11 cellular contexts compared by ENCODE assay signal in genomic region chr1:214404571-214405213, GRCh38.
DNase-seq lines count a peak whose midpoint lies in the region; ATAC-seq, FAIRE-seq and TF ChIP-seq lines count a peak whose summit lies in the region.
"Had no signal": no experiment of that assay in that cellular context is flagged by ENCODE, and none has a peak within 500 bp of the region (broad histone marks: within the 10 kb centered on the region; RNA-seq: fewer than 3 reads in every experiment).

No MANE protein-coding gene starts in this region.

- H2AK5ac ChIP-seq in neuronal stem cell (ENCODE audit: low read depth, low read length), result no peak overlapping the region

- H3K79me1 ChIP-seq in neuronal stem cell (ENCODE audit: low read depth, low read length), result no peaks in the 10 kb centered on the region

- no peaks in the 10 kb centered on the region for H3K79me2 ChIP-seq in GM12878 (ENCODE audit: control insufficient read depth, insufficient read depth, low read length)

- H3K4me2 ChIP-seq in GM12878 (ENCODE audit: control insufficient read depth, insufficient read depth) (no peak overlapping the region), neuronal stem cell (ENCODE audit: insufficient read depth, low read length, poor library complexity, severe bottlenecking) (no peak overlapping the region)

- H3K4me1 ChIP-seq in GM12878 (ENCODE audit: control insufficient read depth, insufficient read depth, low read length), result no peaks in the 10 kb centered on the region
- peaks cover 8 to 12% of the 10 kb centered on the region in 2 donors for H3K4me1 ChIP-seq in neuronal stem cell (ENCODE audit: control insufficient read depth in 2 of 2, insufficient read depth in 1 of 2, low read depth in 1 of 2, low read length in 2 of 2)

- no peak for FAIRE-seq in GM12878 (lab: Jason Lieb, UNC)
- FAIRE-seq: TTC549 had no signal

- SMC1A ChIA-PET in GM12878 (lab: Charles Lee; ENCODE audit: uncharacterized antibody, unreplicated experiment), result interaction anchor here (0.6 to 3.7 kb wide), 23 partner anchors 10 to 200 kb away, joined by 3 to 35 read pairs (median 4); no protein-coding TSS in a partner anchor

- no peaks in the 10 kb centered on the region for H4K20me1 ChIP-seq in GM12878 (ENCODE audit: control insufficient read depth, insufficient read depth)

- H3K23ac ChIP-seq in neuronal stem cell (ENCODE audit: low read depth, low read length, poor library complexity), result peak overlapping the region; percentile 80

- peak; percentile 28 for ATAC-seq in GM21423 (IDR thresholded peaks at IDR 0.05; ENCODE audit: unreplicated experiment)
- peak; percentile 33 for ATAC-seq in HG03460 (IDR thresholded peaks at IDR 0.05; ENCODE audit: unreplicated experiment)
- peak; percentile 69 for ATAC-seq in GM12878

- no peak overlapping the region for H2AFZ ChIP-seq in GM12878 (ENCODE audit: control insufficient read depth, low read depth, low read length)
- no peak overlapping the region for H2AFZ ChIP-seq in neuronal stem cell (ENCODE audit: low read length)

- no peak overlapping the region for H3K27ac ChIP-seq in GM12878 (ENCODE audit: control insufficient read depth, insufficient read depth)
- H3K27ac ChIP-seq in neuronal stem cell (replicated peaks; ENCODE audit: low read length), result no peak overlapping the region
- H3K27ac ChIP-seq: cardiac muscle cell had no signal

- H3K9ac ChIP-seq in GM12878 (ENCODE audit: control insufficient read depth, insufficient read depth, low read length) (no peak overlapping the region), neuronal stem cell (ENCODE audit: low read depth, low read length, poor library complexity) (no peak overlapping the region)

- no TSS peak for BruUV-seq in GM12878 (replicated peaks; lab: Mats Ljungman, UMichigan)

- no peak for TF ChIP-seq CTCF in GM12878 (IDR thresholded peaks at IDR 0.05 in 2 of 3, conservative IDR thresholded peaks at IDR 0.05 in 1 of 3; ENCODE audit: control insufficient read depth in 2 of 3, extremely low read depth in 1 of 3, insufficient read depth in 1 of 3, low read depth in 3 of 3, low read length in 3 of 3)

- no peak for TF ChIP-seq RAD21 in GM12878 (IDR thresholded peaks at IDR 0.05; ENCODE audit: insufficient read depth, low read depth, low read length)

- WGBS in GM12878 (ENCODE audit: insufficient coverage, insufficient replicate concordance, low lambda C conversion rate, missing lambda C conversion rate), result 23% methylated on average over 9 of the region's 9 CpGs
- WGBS in neuronal stem cell (ENCODE audit: extremely low coverage in 2 of 2, insufficient read length in 2 of 2, insufficient replicate concordance in 1 of 2), 2 donors, result no CpG with 5 or more reads among the region's 9 CpGs

- POLR2A ChIA-PET in GM12878 (lab: Charles Lee), result interaction anchor here (1.0 to 2.0 kb wide), 6 partner anchors 8 to 35 kb away, joined by 3 to 9 read pairs (median 6); no protein-coding TSS in a partner anchor

- intact Hi-C loops in GM12878 (cut with micrococcal nuclease; ENCODE audit: unreplicated experiment), result no loop called here

- no peak overlapping the region for H3K4ac ChIP-seq in neuronal stem cell (ENCODE audit: low read length)

- CTCF ChIA-PET in GM12878 (lab: Yijun Ruan, JAX), result interaction anchor here (0.6 to 2.8 kb wide), 14 partner anchors 8 to 1161 kb away, joined by 3 to 11 read pairs (median 4); no protein-coding TSS in a partner anchor

- RAD21 ChIA-PET in GM12878 (lab: Charles Lee; ENCODE audit: unreplicated experiment), result interaction anchor here (0.6 to 2.3 kb wide), 17 partner anchors 8 to 1261 kb away, joined by 3 to 23 read pairs (median 5); no protein-coding TSS in a partner anchor

- no peak for TF ChIP-seq EP300 in GM12878 (IDR thresholded peaks at IDR 0.05; ENCODE audit: borderline replicate concordance in 1 of 2, control insufficient read depth in 1 of 2, low read depth in 2 of 2, low read length in 2 of 2)

- H3K9me3 ChIP-seq in GM12878 (replicated peaks; ENCODE audit: control insufficient read depth, insufficient read depth, low read length) (no peaks in the 10 kb centered on the region), neuronal stem cell (replicated peaks in 1 of 2; ENCODE audit: control insufficient read depth in 2 of 2, insufficient read depth in 1 of 2, low read depth in 1 of 2, low read length in 2 of 2) (no peaks in the 10 kb centered on the region)

- peak overlapping the region; percentile 24 for H3K18ac ChIP-seq in neuronal stem cell (ENCODE audit: low read length)

- no peak overlapping the region for H3K4me3 ChIP-seq in GM12878
- no peak overlapping the region for H3K4me3 ChIP-seq in neuronal stem cell (ENCODE audit: low read length in 2 of 2)
- H3K4me3 ChIP-seq: cardiac muscle cell had no signal

- H3K36me3 ChIP-seq in GM12878 (ENCODE audit: control insufficient read depth in 2 of 2, insufficient read depth in 2 of 2, low read length in 1 of 2) (no peaks in the 10 kb centered on the region), neuronal stem cell (replicated peaks in 1 of 2; ENCODE audit: control insufficient read depth in 2 of 2, insufficient read depth in 2 of 2, low read length in 2 of 2) (peaks cover 2 to 25% of the 10 kb centered on the region in 2 donors)
- H3K36me3 ChIP-seq: cardiac muscle cell had no signal

- no peak overlapping the region for H3K14ac ChIP-seq in neuronal stem cell (ENCODE audit: low read length)

- no peak overlapping the region for H2BK5ac ChIP-seq in neuronal stem cell (ENCODE audit: low read length)

- no peaks in the 10 kb centered on the region for H3K27me3 ChIP-seq in GM12878 (replicated peaks in 1 of 2; ENCODE audit: control insufficient read depth in 2 of 2, insufficient read depth in 2 of 2, low read length in 1 of 2)
- no peaks in the 10 kb centered on the region for H3K27me3 ChIP-seq in neuronal stem cell (ENCODE audit: control insufficient read depth in 3 of 3, insufficient read depth in 3 of 3, low read depth in 1 of 3, low read length in 3 of 3)
- H3K27me3 ChIP-seq: cardiac muscle cell had no signal

- in situ Hi-C loops in GM12878 (cut with MboI), result no loop called here

- no peak overlapping the region for H4K8ac ChIP-seq in neuronal stem cell (ENCODE audit: low read depth, low read length)

- DNase-seq in GM12878 (ENCODE audit: low read depth, low spot score) (no peak), neuronal stem cell (ENCODE audit: low spot score) (no peak), DMS 273 treated with DMSO at 0.1 percent for 48 hours (lab: John Stamatoyannopoulos, UW) (no peak), NCI-H748 treated with DMSO at 0.1 percent for 48 hours (lab: John Stamatoyannopoulos, UW) (no peak), HUDEP-2 (lab: John Stamatoyannopoulos, UW; ENCODE audit: unreplicated experiment in 76 of 76) (no peak)
- DNase-seq in activated CD8-positive, alpha-beta memory T cell treated with anti-CD3 and anti-CD28 coated beads for 24 hours, result no peak
- DNase-seq: stimulated activated CD4-positive, alpha-beta T cell treated with anti-CD3 and anti-CD28 coated beads, Interleukin-4, amount 100 ng/mL, for 24 hours had no signal

- H4K91ac ChIP-seq in neuronal stem cell (ENCODE audit: low read depth, low read length, poor library complexity), result no peak overlapping the region

- H2BK12ac ChIP-seq in neuronal stem cell (ENCODE audit: low read length), result no peak overlapping the region

- no peak overlapping the region for H2BK120ac ChIP-seq in neuronal stem cell (ENCODE audit: low read depth, low read length)

- no peak overlapping the region for H2BK15ac ChIP-seq in neuronal stem cell (ENCODE audit: low read length)

- no peak for TF ChIP-seq POLR2A in GM12878 (IDR thresholded peaks at IDR 0.05; ENCODE audit: low read depth, low read length)

TF ChIP-seq in GM12878, 131 proteins besides CTCF, POLR2A, EP300 and RAD21:
- TF ChIP-seq SMAD1 (IDR thresholded peaks at IDR 0.05; ENCODE audit: low read depth, partially characterized antibody) (no peak), NR2F1 (conservative IDR thresholded peaks at IDR 0.05) (0 out of 2 replicates have a peak, but pooled peaks have one; percentile 18)
